In the genomic region with DNA sequence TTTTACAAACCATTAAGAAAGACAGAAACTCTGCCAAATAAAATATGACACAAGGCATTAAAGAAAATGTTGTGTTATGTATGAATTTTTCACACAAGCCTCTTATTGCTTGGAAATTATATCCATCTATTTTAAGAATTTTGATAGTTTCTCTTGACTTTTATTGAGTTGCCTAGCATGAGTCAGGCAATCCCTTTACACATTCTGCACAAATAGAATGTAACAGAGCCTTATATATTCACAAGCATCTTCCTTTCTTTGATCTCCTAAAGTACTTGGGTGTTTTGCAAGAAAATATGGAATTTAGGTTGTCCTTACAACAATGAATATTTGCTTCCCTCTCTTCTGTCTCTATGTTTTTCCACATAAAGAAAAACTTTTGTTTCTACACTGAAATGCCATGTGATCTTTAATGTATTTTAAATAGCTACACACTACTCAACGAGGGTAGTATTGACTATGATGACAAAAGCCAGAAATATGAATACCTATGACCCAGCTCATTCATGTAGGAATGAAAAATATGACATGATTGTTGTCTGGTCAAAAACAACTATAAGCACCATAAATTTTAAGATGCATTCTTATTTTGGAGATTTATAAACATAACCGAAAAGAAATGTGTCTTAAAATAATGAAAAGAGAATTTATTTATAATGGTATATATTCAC, we compare ENCODE assay signal across 22 cellular contexts.
"Had no signal": no experiment of that assay in that cellular context is flagged by ENCODE, and none has a peak within 500 bp of the region (broad histone marks: within the 10 kb centered on the region; RNA-seq: fewer than 3 reads in every experiment).

No MANE protein-coding gene starts in this region.

- FAIRE-seq: islet of Langerhans had no signal

- H3K27ac ChIP-seq: colonic mucosa, dorsolateral prefrontal cortex, parathyroid adenoma, psoas muscle, right lobe of liver, testis, tibial nerve, upper lobe of right lung had no signal

- ATAC-seq: naive thymus-derived CD4-positive, alpha-beta T cell; psoas muscle; right lobe of liver; stimulated activated naive B cell treated with anti-CD40 and anti-IgM and Interleukin-4, amounts not matched to agents 10 μg/mL and 1 μg/mL and 100 μg/mL, for 72 hours; stimulated activated naive CD8-positive, alpha-beta T cell treated with anti-CD3 and anti-CD28 coated beads, Interleukin-15, amount 100 ng/mL, for 72 hours; upper lobe of right lung had no signal

- H3K4me1 ChIP-seq: colonic mucosa, parathyroid adenoma, psoas muscle, right lobe of liver, testis, tibial nerve, upper lobe of right lung had no signal

- H3K9ac ChIP-seq: parathyroid adenoma had no signal

- H2AFZ ChIP-seq: hepatocyte, parathyroid adenoma had no signal

- DNase-seq: colonic mucosa; dorsolateral prefrontal cortex; effector CD8-positive, alpha-beta T cell; foreskin melanocyte; head of caudate nucleus; kidney glomerular epithelial cell; mammary epithelial cell; naive thymus-derived CD4-positive, alpha-beta T cell; nephron progenitor cell; psoas muscle; retina; right lobe of liver; stimulated activated CD4-positive, alpha-beta T cell treated with anti-CD3 and anti-CD28 coated beads, Interleukin-2, amount 100 ng/mL, for 24 hours; stimulated activated CD4-positive, alpha-beta T cell treated with anti-CD3 and anti-CD28 coated beads, Interleukin-4, amount 100 ng/mL, for 4 hours; stimulated activated naive B cell treated with anti-CD40 and anti-IgM and Interleukin-4, amounts not matched to agents 10 μg/mL and 1 μg/mL and 100 μg/mL, for 72 hours; stimulated activated naive CD8-positive, alpha-beta T cell treated with anti-CD3 and anti-CD28 coated beads, Interleukin-15, amount 100 ng/mL, for 72 hours; testis; upper lobe of right lung had no signal

- H3K4me3 ChIP-seq: colonic mucosa, dorsolateral prefrontal cortex, hepatocyte, psoas muscle, right lobe of liver, testis, tibial nerve, upper lobe of right lung had no signal

- H3K36me3 ChIP-seq: colonic mucosa, right lobe of liver, tibial nerve, upper lobe of right lung had no signal

- H3K9me3 ChIP-seq: colonic mucosa, psoas muscle, right lobe of liver, testis, tibial nerve, upper lobe of right lung had no signal

- H3K27me3 ChIP-seq: colonic mucosa, dorsolateral prefrontal cortex, hepatocyte, right lobe of liver, testis, tibial nerve, upper lobe of right lung had no signal

- H3K4me2 ChIP-seq: hepatocyte had no signal
